8 cellular contexts compared by ENCODE assay signal in genomic region chr16:15093940-15094827, GRCh38. TPM values are rescaled to one million over a fixed set of nuclear protein-coding genes. Genes with fewer than 3 reads are reported as not detected.
DNase-seq lines count a peak whose midpoint lies in the region; ATAC-seq and TF ChIP-seq lines count a peak whose summit lies in the region.
"Not testable (repeated sequence)": the region's sequence is repeated elsewhere in the genome, so short reads cannot be mapped to it uniquely, and the experiment has no call there.

RRN3 (minus strand) TSS chr16:15094272; CDS start chr16:15094233, 39 bp downstream.

- H3K9me3 Mint-ChIP-seq in naive thymus-derived CD8-positive, alpha-beta T cell; stimulated activated naive B cell treated with anti-CD40 and anti-IgM and Interleukin-4, amounts not matched to agents 10 μg/mL and 1 μg/mL and 100 μg/mL, for 72 hours: not testable (repeated sequence)

- H3K79me2 ChIP-seq in fibroblast of lung (ENCODE audit: control insufficient read depth, insufficient read depth, low read length): peaks cover 12% of the 10 kb centered on the region

- H3K4me1 ChIP-seq in fibroblast of lung (ENCODE audit: control insufficient read depth, extremely low read depth, insufficient read depth, low read length): not testable (repeated sequence)

- peak; percentile 98 to 100 for ATAC-seq in naive thymus-derived CD8-positive, alpha-beta T cell
- peak; percentile 100 for ATAC-seq in stimulated activated naive B cell treated with anti-CD40 and anti-IgM and Interleukin-4, amounts not matched to agents 10 μg/mL and 1 μg/mL and 100 μg/mL, for 72 hours (replicated peaks)

- not testable (repeated sequence) for H3K27me3 Mint-ChIP-seq in naive thymus-derived CD8-positive, alpha-beta T cell; stimulated activated naive B cell treated with anti-CD40 and anti-IgM and Interleukin-4, amounts not matched to agents 10 μg/mL and 1 μg/mL and 100 μg/mL, for 72 hours

- H3K4me2 ChIP-seq in fibroblast of lung (ENCODE audit: extremely low read depth, insufficient read depth, low read length): peak within 1 kb of the TSS; percentile 75

- not testable (repeated sequence) for H4K20me1 ChIP-seq in fibroblast of lung (ENCODE audit: control insufficient read depth, extremely low read depth, insufficient read depth, low read length)

- peak within 1 kb of the TSS; percentile 91 for H2AFZ ChIP-seq in fibroblast of lung (ENCODE audit: low read length)

- DNase-seq in Daoy (ENCODE audit: low read depth) (peak; percentile 95), GOT3 (lab: John Stamatoyannopoulos, UW) (peak; percentile 78), LHCN-M2 (ENCODE audit: low read depth) (peak; percentile 92), RPMI8226 (peak; percentile 95), fibroblast of lung (ENCODE audit: low read depth in 2 of 2) (peak; percentile 92 to 93)
- DNase-seq in activated T-helper 1 cell treated with anti-CD3 and anti-CD28 coated beads, Interleukin-2, amount 50 U/mL, for 16 hours (ENCODE audit: low read depth in 1 of 2, low spot score in 1 of 2): peak; percentile 67 to 75
- peak; percentile 72 to 89 (median 79) for DNase-seq in naive thymus-derived CD8-positive, alpha-beta T cell
- peak; percentile 88 for DNase-seq in stimulated activated naive B cell treated with anti-CD40 and anti-IgM and Interleukin-4, amounts not matched to agents 10 μg/mL and 1 μg/mL and 100 μg/mL, for 72 hours

- H3K4me1 Mint-ChIP-seq in naive thymus-derived CD8-positive, alpha-beta T cell: peaks cover 8 to 33% (median 25%) of the 10 kb centered on the region in 4 donors
- H3K4me1 Mint-ChIP-seq in stimulated activated naive B cell treated with anti-CD40 and anti-IgM and Interleukin-4, amounts not matched to agents 10 μg/mL and 1 μg/mL and 100 μg/mL, for 72 hours: peaks cover 8 to 24% of the 10 kb centered on the region in 2 donors

- POLR2A ChIA-PET in naive thymus-derived CD8-positive, alpha-beta T cell (lab: Charles Lee): interaction anchor here (1.2 to 1.3 kb wide), 2 partner anchors 42 to 61 kb away, joined by 3 to 4 read pairs; no protein-coding TSS in a partner anchor

- H3K36me3 Mint-ChIP-seq in naive thymus-derived CD8-positive, alpha-beta T cell: peaks cover 0 to 31% (median 2%) of the 10 kb centered on the region in 3 donors
- peaks cover 18 to 20% of the 10 kb centered on the region in 2 donors for H3K36me3 Mint-ChIP-seq in stimulated activated naive B cell treated with anti-CD40 and anti-IgM and Interleukin-4, amounts not matched to agents 10 μg/mL and 1 μg/mL and 100 μg/mL, for 72 hours

- H3K9ac ChIP-seq in fibroblast of lung (ENCODE audit: insufficient read depth, low read length): peak within 1 kb of the TSS; percentile 86

- peak within 1 kb of the TSS; percentile 91 for H3K27ac ChIP-seq in fibroblast of lung (ENCODE audit: insufficient read depth, low read length)

- peak within 1 kb of the TSS; percentile 94 to 99 (median 97) for H3K4me3 Mint-ChIP-seq in naive thymus-derived CD8-positive, alpha-beta T cell
- peak within 1 kb of the TSS; percentile 99 to 100 for H3K4me3 Mint-ChIP-seq in stimulated activated naive B cell treated with anti-CD40 and anti-IgM and Interleukin-4, amounts not matched to agents 10 μg/mL and 1 μg/mL and 100 μg/mL, for 72 hours

- not testable (repeated sequence) for TF ChIP-seq CTCF in fibroblast of lung (conservative IDR thresholded peaks at IDR 0.05 in 1 of 2, IDR thresholded peaks at IDR 0.05 in 1 of 2; ENCODE audit: low read depth in 1 of 2, low read length in 2 of 2)

- H3K27ac Mint-ChIP-seq in naive thymus-derived CD8-positive, alpha-beta T cell: peak within 1 kb of the TSS; percentile 93 to 98 (median 96)
- peak within 1 kb of the TSS; percentile 100 for H3K27ac Mint-ChIP-seq in stimulated activated naive B cell treated with anti-CD40 and anti-IgM and Interleukin-4, amounts not matched to agents 10 μg/mL and 1 μg/mL and 100 μg/mL, for 72 hours

- peak within 1 kb of the TSS; percentile 68 to 76 (median 72) for H3K4me3 ChIP-seq in fibroblast of lung (replicated peaks in 1 of 4; ENCODE audit: control extremely low read depth in 1 of 4, insufficient read depth in 1 of 4, low read depth in 3 of 4, low read length in 4 of 4)

- not testable (repeated sequence) for H3K36me3 ChIP-seq in fibroblast of lung (ENCODE audit: control insufficient read depth, insufficient read depth, low read length)

- not testable (repeated sequence) for H3K27me3 ChIP-seq in fibroblast of lung (ENCODE audit: control insufficient read depth, insufficient read depth, low read length)

- not testable (repeated sequence) for H3K9me3 ChIP-seq in fibroblast of lung (ENCODE audit: control insufficient read depth, insufficient read depth, low read depth, low read length)

RNA-seq across cellular contexts. Expression of gene RRN3, which starts in this region (rescaled TPM):
- 49.8 and 55.8 TPM in 2 replicates for total RNA-seq in Daoy (2014; rRNA removed; shearing (Covaris generic))
- total RNA-seq in LHCN-M2 (2014; rRNA removed): 41.9 and 47.8 TPM in 2 replicates
- 14.0 TPM for polyA plus RNA-seq in LHCN-M2 (2012)
- total RNA-seq in fibroblast of lung: 38.3 and 43.6 TPM in 2 replicates
- polyA plus RNA-seq in fibroblast of lung: 28.9 and 32.5 TPM in 2 replicates
- 16.4 and 20.6 TPM in 2 replicates for polyA plus RNA-seq in fibroblast of lung (2012)
- 9.1 and 18.3 TPM in 2 replicates for polyA minus RNA-seq in fibroblast of lung (ENCODE audit: low replicate concordance)
- total RNA-seq in naive thymus-derived CD8-positive, alpha-beta T cell: 10 to 100 TPM; 43.1 to 53.3 TPM
- 10 to 100 TPM; 17.9 to 33.8 (median 23.8) TPM for polyA plus RNA-seq in naive thymus-derived CD8-positive, alpha-beta T cell

Comparison
In these comparisons a context has a peak if more than half of its experiments do, and no peak if none do; other contexts are left out.
1. Peak in every context shown above with its lines: DNase-seq, ATAC-seq, H3K4me3 ChIP-seq and H3K27ac ChIP-seq.